Comparison of ENCODE assay signal across 8 cellular contexts in the genomic region with DNA sequence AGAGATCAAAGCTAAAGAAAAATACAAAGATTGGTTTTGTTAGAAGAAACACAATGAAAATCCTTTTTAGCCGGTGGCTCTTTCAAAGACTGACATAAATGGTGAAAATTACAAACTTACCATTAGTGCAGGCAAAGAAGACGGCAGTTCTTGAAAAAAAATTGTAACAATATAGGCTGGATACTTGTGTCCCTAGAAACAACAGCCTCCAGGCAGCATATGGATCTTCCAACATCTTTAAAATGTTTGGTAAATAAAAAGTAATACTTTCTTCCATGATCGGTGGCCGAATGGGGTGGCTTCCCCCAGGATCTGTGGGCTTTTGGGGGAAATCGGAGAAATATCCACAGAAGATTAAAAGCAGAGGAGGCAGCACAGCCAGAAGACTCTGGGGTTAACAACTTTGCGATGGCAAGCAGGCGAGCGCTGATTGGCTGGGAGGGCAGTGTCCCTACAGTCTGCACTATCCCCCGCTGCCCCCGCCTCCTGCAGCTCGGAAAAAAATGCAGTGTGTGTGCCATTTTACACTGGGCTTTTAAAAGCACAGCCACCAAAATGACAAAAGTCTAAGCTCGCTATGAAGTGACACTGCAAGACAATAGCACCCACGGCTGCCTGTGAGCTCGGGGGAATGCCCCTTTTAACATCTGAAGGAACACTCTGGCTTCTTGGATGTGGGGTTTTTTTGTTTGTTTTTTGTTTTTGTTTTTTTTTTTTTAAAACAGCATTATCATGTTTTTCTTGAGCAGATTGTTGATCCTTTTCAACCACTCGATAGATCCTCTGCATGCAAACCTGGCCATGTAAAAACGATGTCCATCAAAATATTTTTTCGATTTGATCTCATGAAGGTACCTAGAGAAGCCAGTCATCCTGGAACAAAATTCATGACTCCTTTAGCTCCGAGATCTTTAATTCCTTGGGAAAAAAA. TPM values are rescaled to one million over a fixed set of nuclear protein-coding genes. Genes with fewer than 3 reads are reported as not detected.
DNase-seq lines count a peak whose midpoint lies in the region; ATAC-seq and TF ChIP-seq lines count a peak whose summit lies in the region.

No MANE protein-coding gene starts in this region.

- H4K20me1 ChIP-seq in osteoblast (ENCODE audit: insufficient read depth, low read length) = peaks cover 6% of the 10 kb centered on the region

- intact Hi-C loops in head of caudate nucleus (cut with DNase I) = loop anchor here (10.0 kb wide), 1 partner anchor 324 kb away; a partner anchor contains a TSS

- peak overlapping the region; percentile 92 for H3K9ac ChIP-seq in SK-N-MC (ENCODE audit: insufficient read length)

- H3K79me2 ChIP-seq in osteoblast (ENCODE audit: insufficient read depth, low read length) = peaks cover 42% of the 10 kb centered on the region

- DNase-seq in NCI-H1092 (lab: John Stamatoyannopoulos, UW) (peak; percentile 78), SK-N-MC (ENCODE audit: low read depth, low spot score) (no peak), head of caudate nucleus (peak; percentile 93 to 99 (median 97)), osteoblast (ENCODE audit: insufficient read length, low spot score, missing footprints) (no peak), thoracic aorta (ENCODE audit: low spot score) (peak; percentile 89)
- DNase-seq in activated naive CD4-positive, alpha-beta T cell treated with anti-CD3 and anti-CD28 coated beads, Interleukin-2, amount 50 U/mL, for 72 hours (ENCODE audit: low spot score in 2 of 2) = peak; percentile 78 to 88

- H3K36me3 ChIP-seq in SK-N-MC (ENCODE audit: insufficient read depth, low read length) = peaks cover 5% of the 10 kb centered on the region
- no peaks in the 10 kb centered on the region for H3K36me3 ChIP-seq in osteoblast (ENCODE audit: insufficient read depth, low read length)
- no peaks in the 10 kb centered on the region for H3K36me3 ChIP-seq in thoracic aorta

- H3K9me3 ChIP-seq in SK-N-MC (ENCODE audit: low read depth, low read length) (no peaks in the 10 kb centered on the region), osteoblast (ENCODE audit: low read depth, low read length) (no peaks in the 10 kb centered on the region), thoracic aorta (no peaks in the 10 kb centered on the region)

- H3K4me3 ChIP-seq in GM08714 (ENCODE audit: low read length) (peak overlapping the region; percentile 83), SK-N-MC (peak overlapping the region; percentile 89), osteoblast (ENCODE audit: insufficient read depth, low read length) (peak overlapping the region; percentile 75), thoracic aorta (peak overlapping the region; percentile 99)

- peak overlapping the region; percentile 95 for H3K4me2 ChIP-seq in osteoblast (ENCODE audit: insufficient read depth, low read length)

- H3K4me1 ChIP-seq in osteoblast (ENCODE audit: insufficient read depth, low read length) (peaks cover 4% of the 10 kb centered on the region), thoracic aorta (ENCODE audit: control insufficient read depth in 1 of 2, low read depth in 2 of 2) (peaks cover 14 to 25% of the 10 kb centered on the region in 2 donors)

- H3K9me3 Mint-ChIP-seq in activated naive CD4-positive, alpha-beta T cell treated with anti-CD3 and anti-CD28 coated beads, Interleukin-2, amount 50 U/mL, for 72 hours = no peaks in the 10 kb centered on the region

- H2AFZ ChIP-seq in osteoblast (ENCODE audit: low read length) = peak overlapping the region; percentile 84

- ATAC-seq in HG02588 (IDR thresholded peaks at IDR 0.05; ENCODE audit: unreplicated experiment) (peak; percentile 91), thoracic aorta (ENCODE audit: insufficient number of reproducible peaks, low FRiP score, low read depth) (peak; percentile 70)
- peak; percentile 95 to 99 for ATAC-seq in activated naive CD4-positive, alpha-beta T cell treated with anti-CD3 and anti-CD28 coated beads, Interleukin-2, amount 50 U/mL, for 72 hours

- no peaks in the 10 kb centered on the region for H3K27me3 ChIP-seq in osteoblast (ENCODE audit: insufficient read depth, low read length)
- no peaks in the 10 kb centered on the region for H3K27me3 ChIP-seq in thoracic aorta (replicated peaks; ENCODE audit: insufficient read depth)

- no peaks in the 10 kb centered on the region for H3K36me3 Mint-ChIP-seq in activated naive CD4-positive, alpha-beta T cell treated with anti-CD3 and anti-CD28 coated beads, Interleukin-2, amount 50 U/mL, for 72 hours

- no peak for TF ChIP-seq CTCF in osteoblast (IDR thresholded peaks at IDR 0.05; ENCODE audit: extremely low read depth, low read depth, low read length)
- TF ChIP-seq CTCF in thoracic aorta (IDR thresholded peaks at IDR 0.05) = no peak

- H3K27ac Mint-ChIP-seq in activated naive CD4-positive, alpha-beta T cell treated with anti-CD3 and anti-CD28 coated beads, Interleukin-2, amount 50 U/mL, for 72 hours = no peak overlapping the region

- H3K27ac ChIP-seq in SK-N-MC = peak overlapping the region; percentile 97
- peak overlapping the region; percentile 81 for H3K27ac ChIP-seq in osteoblast (ENCODE audit: low read depth, low read length)
- peak overlapping the region; percentile 70 to 92 for H3K27ac ChIP-seq in thoracic aorta

RNA-seq across cellular contexts. Expression of a gene that starts 31.7 kb away (rescaled TPM):
- 10 to 100 TPM; 28.3 to 40.2 TPM for total RNA-seq in activated naive CD4-positive, alpha-beta T cell treated with anti-CD3 and anti-CD28 coated beads, Interleukin-2, amount 50 U/mL, for 72 hours
- total RNA-seq in osteoblast (30.8 and 32.4 TPM in 2 replicates), thoracic aorta (10 to 100 TPM; 40.2 to 48.5 TPM)

Comparison
In these comparisons a context has a peak if more than half of its experiments do, and no peak if none do; other contexts are left out.
1. DNase-seq: peak in NCI-H1092 (single experiment), activated naive CD4-positive, alpha-beta T cell treated with anti-CD3 and anti-CD28 coated beads, Interleukin-2, amount 50 U/mL, for 72 hours (2 of 2), head of caudate nucleus (42 of 42) and thoracic aorta (single experiment); none in SK-N-MC (single experiment) and osteoblast (single experiment).
2. Peak in every context shown above with its lines, with median percentiles within 50 percentile points of each other: H3K4me3 ChIP-seq, ATAC-seq and H3K27ac ChIP-seq.